Comparison of ENCODE assay signal across 1 cellular context in genomic region chr3:52487050-52487787, GRCh38.
TF ChIP-seq lines count a peak whose summit lies in the region.

No MANE protein-coding gene starts in this region.

TF ChIP-seq in IMR-90, 13 proteins besides CTCF, POLR2A, EP300 and RAD21:
- TF ChIP-seq RCOR1 (IDR thresholded peaks at IDR 0.05; ENCODE audit: insufficient replicate concordance, low read length): no peak
- TF ChIP-seq, protein P1, sequence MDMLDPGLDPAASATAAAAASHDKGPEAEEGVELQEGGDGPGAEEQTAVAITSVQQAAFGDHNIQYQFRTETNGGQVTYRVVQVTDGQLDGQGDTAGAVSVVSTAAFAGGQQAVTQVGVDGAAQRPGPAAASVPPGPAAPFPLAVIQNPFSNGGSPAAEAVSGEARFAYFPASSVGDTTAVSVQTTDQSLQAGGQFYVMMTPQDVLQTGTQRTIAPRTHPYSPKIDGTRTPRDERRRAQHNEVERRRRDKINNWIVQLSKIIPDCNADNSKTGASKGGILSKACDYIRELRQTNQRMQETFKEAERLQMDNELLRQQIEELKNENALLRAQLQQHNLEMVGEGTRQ (IDR thresholded peaks at IDR 0.05; ENCODE audit: low read depth, low read length): no peak
- TF ChIP-seq, protein P2, sequence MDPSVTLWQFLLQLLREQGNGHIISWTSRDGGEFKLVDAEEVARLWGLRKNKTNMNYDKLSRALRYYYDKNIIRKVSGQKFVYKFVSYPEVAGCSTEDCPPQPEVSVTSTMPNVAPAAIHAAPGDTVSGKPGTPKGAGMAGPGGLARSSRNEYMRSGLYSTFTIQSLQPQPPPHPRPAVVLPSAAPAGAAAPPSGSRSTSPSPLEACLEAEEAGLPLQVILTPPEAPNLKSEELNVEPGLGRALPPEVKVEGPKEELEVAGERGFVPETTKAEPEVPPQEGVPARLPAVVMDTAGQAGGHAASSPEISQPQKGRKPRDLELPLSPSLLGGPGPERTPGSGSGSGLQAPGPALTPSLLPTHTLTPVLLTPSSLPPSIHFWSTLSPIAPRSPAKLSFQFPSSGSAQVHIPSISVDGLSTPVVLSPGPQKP (IDR thresholded peaks at IDR 0.05; ENCODE audit: borderline replicate concordance, low read depth, low read length): no peak
- no peak for TF ChIP-seq MAZ (IDR thresholded peaks at IDR 0.05; ENCODE audit: borderline replicate concordance, low read depth, low read length)
- no peak for TF ChIP-seq NFE2L2 (IDR thresholded peaks at IDR 0.05; ENCODE audit: low read depth, low read length)
- TF ChIP-seq MAFK (IDR thresholded peaks at IDR 0.05; ENCODE audit: low read depth, low read length): no peak
- no peak for TF ChIP-seq FOS (IDR thresholded peaks at IDR 0.05; ENCODE audit: low read depth, low read length)
- no peak for TF ChIP-seq CEBPB (IDR thresholded peaks at IDR 0.05; ENCODE audit: low read depth, low read length)
- TF ChIP-seq MXI1 (IDR thresholded peaks at IDR 0.05; ENCODE audit: borderline replicate concordance, low read depth, low read length): no peak
- no peak for TF ChIP-seq RFX5 (IDR thresholded peaks at IDR 0.05; ENCODE audit: low read depth, low read length)
